8 cellular contexts compared by ENCODE assay signal in genomic region chr7:101542527-101543241, GRCh38.
DNase-seq lines count a peak whose midpoint lies in the region; ATAC-seq and TF ChIP-seq lines count a peak whose summit lies in the region.

No MANE protein-coding gene starts in this region.

- TF ChIP-seq CTCF in LNCAP (IDR thresholded peaks at IDR 0.05), result peak; percentile 89

- no peak overlapping the region for H3K27ac ChIP-seq in iPS DF 6.9 (ENCODE audit: low read length)

- H3K4me3 ChIP-seq in iPS DF 6.9 (ENCODE audit: low read length), result no peak overlapping the region

- no peaks in the 10 kb centered on the region for H3K9me3 ChIP-seq in iPS DF 6.9 (ENCODE audit: control insufficient read depth, insufficient read depth, low read length)

- H3K27me3 ChIP-seq in iPS DF 6.9 (ENCODE audit: control insufficient read depth, insufficient read depth, low read length), result no peaks in the 10 kb centered on the region

- ATAC-seq in HG03521 (IDR thresholded peaks at IDR 0.05; ENCODE audit: unreplicated experiment) (no peak), GM21515 (IDR thresholded peaks at IDR 0.05; ENCODE audit: unreplicated experiment) (no peak)

- H3K4me1 ChIP-seq in iPS DF 6.9 (ENCODE audit: control insufficient read depth, insufficient read depth, low read length), result 0 out of 2 replicates have a peak, but pooled peaks cover 1% of the 10 kb centered on the region

- peak; percentile 60 for DNase-seq in DMS79 treated with DMSO at 0.1 percent for 48 hours (lab: John Stamatoyannopoulos, UW)
- DNase-seq in T-helper 1 cell, result peak; percentile 37 to 71 (median 49)
- DNase-seq in amniotic stem cell (lab: John Stamatoyannopoulos, UW), result peak; percentile 5
- peak; percentile 78 for DNase-seq in iPS DF 6.9 (ENCODE audit: low read depth, low spot score)
- peak; percentile 51 to 83 (median 61) for DNase-seq in stimulated activated CD4-positive, alpha-beta T cell treated with anti-CD3 and anti-CD28 coated beads, Interleukin-12 subunit alpha, Interleukin-12 subunit beta, amount 100 ng/mL, for 48 hours (ENCODE audit: low read depth in 2 of 3, low spot score in 1 of 3)

- WGBS in iPS DF 6.9 (ENCODE audit: insufficient coverage, insufficient read length), result no CpG with 5 or more reads among the region's 16 CpGs

- no peaks in the 10 kb centered on the region; the same call in 1 of the 2 replicates for H3K36me3 ChIP-seq in iPS DF 6.9 (ENCODE audit: control insufficient read depth, insufficient read depth, low read length)

Comparison
In these comparisons a context has a peak if more than half of its experiments do, and no peak if none do; other contexts are left out.
1. DNase-seq: peak in every context shown above with its lines; median percentile 78 in iPS DF 6.9; 61 in stimulated activated CD4-positive, alpha-beta T cell treated with anti-CD3 and anti-CD28 coated beads, Interleukin-12 subunit alpha, Interleukin-12 subunit beta, amount 100 ng/mL, for 48 hours; 60 in DMS79 treated with DMSO at 0.1 percent for 48 hours; 49 in T-helper 1 cell; 5 in amniotic stem cell.